In genomic region chrX:9566150-9566621, GRCh38 we compare ENCODE assay signal across 9 cellular contexts.
DNase-seq lines count a peak whose midpoint lies in the region; ATAC-seq, FAIRE-seq and TF ChIP-seq lines count a peak whose summit lies in the region.
"Had no signal": no experiment of that assay in that cellular context is flagged by ENCODE, and none has a peak within 500 bp of the region (broad histone marks: within the 10 kb centered on the region; RNA-seq: fewer than 3 reads in every experiment).

No MANE protein-coding gene starts in this region.

- H3K4me3 ChIP-seq in right cardiac atrium (ENCODE audit: low read length) (no peak overlapping the region), endodermal cell (ENCODE audit: low read length) (no peak overlapping the region)
- H3K4me3 ChIP-seq: GM12878 had no signal

- DNase-seq in HS-27A (ENCODE audit: low read depth) (peak; percentile 27), right cardiac atrium (peak; percentile 63 to 80 (median 67)), nephron progenitor cell (no peak), endodermal cell (no peak), NAMALWA (ENCODE audit: low spot score) (no peak)
- DNase-seq in activated naive CD4-positive, alpha-beta T cell treated with anti-CD3 and anti-CD28 coated beads, Interleukin-2, amount 50 U/mL, for 16 hours = peak; percentile 13
- no peak for DNase-seq in stimulated activated naive B cell treated with anti-CD40 and anti-IgM and Interleukin-4, amounts not matched to agents 10 μg/mL and 1 μg/mL and 100 μg/mL, for 72 hours

- no peaks in the 10 kb centered on the region for H3K9me3 Mint-ChIP-seq in stimulated activated naive B cell treated with anti-CD40 and anti-IgM and Interleukin-4, amounts not matched to agents 10 μg/mL and 1 μg/mL and 100 μg/mL, for 72 hours
- H3K9me3 Mint-ChIP-seq in nephron progenitor cell (peaks cover 31% of the 10 kb centered on the region), endodermal cell (peaks cover 46% of the 10 kb centered on the region)

- H3K36me3 Mint-ChIP-seq in stimulated activated naive B cell treated with anti-CD40 and anti-IgM and Interleukin-4, amounts not matched to agents 10 μg/mL and 1 μg/mL and 100 μg/mL, for 72 hours = peaks cover 9% of the 10 kb centered on the region in 2 donors
- H3K36me3 Mint-ChIP-seq in nephron progenitor cell (ENCODE audit: low read depth) (peaks cover 29% of the 10 kb centered on the region), endodermal cell (ENCODE audit: low read depth) (peaks cover 4% of the 10 kb centered on the region)

- H3K4me1 Mint-ChIP-seq in stimulated activated naive B cell treated with anti-CD40 and anti-IgM and Interleukin-4, amounts not matched to agents 10 μg/mL and 1 μg/mL and 100 μg/mL, for 72 hours = peaks cover 7 to 16% of the 10 kb centered on the region in 2 donors
- no peaks in the 10 kb centered on the region for H3K4me1 Mint-ChIP-seq in nephron progenitor cell
- H3K4me1 Mint-ChIP-seq in endodermal cell = no peaks in the 10 kb centered on the region

- H3K27ac ChIP-seq in right cardiac atrium (ENCODE audit: low read length) (no peak overlapping the region), endodermal cell (ENCODE audit: low read depth, low read length) (no peak overlapping the region)

- H3K9ac ChIP-seq in endodermal cell (ENCODE audit: extremely low read depth, low read length, poor library complexity, severe bottlenecking) = no peak overlapping the region

- TF ChIP-seq CTCF in nephron progenitor cell (IDR thresholded peaks at IDR 0.05) = no peak
- TF ChIP-seq CTCF in endodermal cell (conservative IDR thresholded peaks at IDR 0.05) = no peak

- H3K9me3 ChIP-seq in right cardiac atrium (ENCODE audit: control insufficient read depth, low read length) (no peaks in the 10 kb centered on the region), endodermal cell (ENCODE audit: control insufficient read depth, low read length) (no peaks in the 10 kb centered on the region)

- FAIRE-seq in A204.1 (lab: Jason Lieb, UNC) = peak; percentile 95
- FAIRE-seq: GM12878 had no signal

- WGBS in right cardiac atrium = 15% methylated on average over 6 of the region's 6 CpGs
- 93% methylated on average over 6 of the region's 6 CpGs; no CpG with 5 or more reads in 1 of the 2 experiments for WGBS in endodermal cell (ENCODE audit: insufficient coverage in 1 of 2, insufficient read length in 1 of 2), 2 experiments

- H3K4me3 Mint-ChIP-seq in stimulated activated naive B cell treated with anti-CD40 and anti-IgM and Interleukin-4, amounts not matched to agents 10 μg/mL and 1 μg/mL and 100 μg/mL, for 72 hours = no peak overlapping the region
- H3K4me3 Mint-ChIP-seq in nephron progenitor cell (no peak overlapping the region), endodermal cell (no peak overlapping the region)

- H3K36me3 ChIP-seq in endodermal cell (ENCODE audit: control insufficient read depth, insufficient read depth, low read length) = no peaks in the 10 kb centered on the region

- intact Hi-C loops in right cardiac atrium (cut with DNase I) = no loop called here

- peaks cover 7% of the 10 kb centered on the region for H3K4me1 ChIP-seq in right cardiac atrium (ENCODE audit: control insufficient read depth, insufficient read depth, low read length)
- no peaks in the 10 kb centered on the region for H3K4me1 ChIP-seq in endodermal cell (ENCODE audit: control insufficient read depth, insufficient read depth, low read length)

- H3K27ac Mint-ChIP-seq in stimulated activated naive B cell treated with anti-CD40 and anti-IgM and Interleukin-4, amounts not matched to agents 10 μg/mL and 1 μg/mL and 100 μg/mL, for 72 hours = no peak overlapping the region
- H3K27ac Mint-ChIP-seq in nephron progenitor cell (no peak overlapping the region), endodermal cell (no peak overlapping the region)

- H3K27me3 ChIP-seq in right cardiac atrium (ENCODE audit: control insufficient read depth, insufficient read depth) = no peaks in the 10 kb centered on the region
- no peaks in the 10 kb centered on the region for H3K27me3 ChIP-seq in endodermal cell (ENCODE audit: control insufficient read depth, insufficient read depth, low read length, poor library complexity, severe bottlenecking)

- no peaks in the 10 kb centered on the region for H3K27me3 Mint-ChIP-seq in stimulated activated naive B cell treated with anti-CD40 and anti-IgM and Interleukin-4, amounts not matched to agents 10 μg/mL and 1 μg/mL and 100 μg/mL, for 72 hours
- H3K27me3 Mint-ChIP-seq in nephron progenitor cell (ENCODE audit: low read depth, poor library complexity) (no peaks in the 10 kb centered on the region), endodermal cell (ENCODE audit: insufficient read depth) (no peaks in the 10 kb centered on the region)

- ATAC-seq in right cardiac atrium = peak; percentile 65 to 79
- peak; percentile 49 to 51 for ATAC-seq in stimulated activated naive B cell treated with anti-CD40 and anti-IgM and Interleukin-4, amounts not matched to agents 10 μg/mL and 1 μg/mL and 100 μg/mL, for 72 hours (replicated peaks)
- ATAC-seq: GM12878 had no signal

Comparison
In these comparisons a context has a peak if more than half of its experiments do, and no peak if none do; other contexts are left out.
1. DNase-seq: peak in HS-27A (single experiment), activated naive CD4-positive, alpha-beta T cell treated with anti-CD3 and anti-CD28 coated beads, Interleukin-2, amount 50 U/mL, for 16 hours (single experiment) and right cardiac atrium (3 of 3); none in stimulated activated naive B cell treated with anti-CD40 and anti-IgM and Interleukin-4, amounts not matched to agents 10 μg/mL and 1 μg/mL and 100 μg/mL, for 72 hours (single experiment), nephron progenitor cell (single experiment), endodermal cell (single experiment) and NAMALWA (single experiment).